Comparison of ENCODE assay signal across 7 cellular contexts in the genomic region with DNA sequence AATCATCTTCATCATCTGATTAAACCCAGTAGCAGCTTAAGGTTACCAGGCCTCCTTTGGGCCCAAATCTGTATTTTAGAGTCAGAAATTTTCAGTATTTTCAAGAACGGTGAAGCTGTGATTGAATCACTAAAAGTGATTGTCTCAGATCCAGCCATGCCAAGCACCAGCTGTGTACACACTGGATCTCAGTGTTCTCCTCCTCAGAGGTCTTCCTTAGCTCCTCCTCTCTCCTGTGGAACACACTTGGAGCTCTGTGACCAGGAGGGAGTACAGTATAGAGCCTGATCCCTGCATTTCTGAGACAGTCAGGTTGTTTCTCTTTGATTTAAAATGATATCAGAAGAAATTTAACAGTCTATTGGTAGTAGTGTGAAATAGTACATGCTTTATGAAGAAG.
"Had no signal": no experiment of that assay in that cellular context is flagged by ENCODE, and none has a peak within 500 bp of the region (broad histone marks: within the 10 kb centered on the region; RNA-seq: fewer than 3 reads in every experiment).

No MANE protein-coding gene starts in this region.

- H3K9me3 ChIP-seq: HAP-1 had no signal

- H3K4me1 ChIP-seq: HAP-1 had no signal

- H3K4me3 ChIP-seq: GM23248, HAP-1 had no signal

- H3K36me3 ChIP-seq: HAP-1 had no signal

- DNase-seq: GOT3, H7, HFFc6, KBM-7 had no signal

- H2AFZ ChIP-seq: GM23248 had no signal

- FAIRE-seq: HTR-8/SVneo had no signal
